ENCODE assay signal across 8 cellular contexts in the genomic region with DNA sequence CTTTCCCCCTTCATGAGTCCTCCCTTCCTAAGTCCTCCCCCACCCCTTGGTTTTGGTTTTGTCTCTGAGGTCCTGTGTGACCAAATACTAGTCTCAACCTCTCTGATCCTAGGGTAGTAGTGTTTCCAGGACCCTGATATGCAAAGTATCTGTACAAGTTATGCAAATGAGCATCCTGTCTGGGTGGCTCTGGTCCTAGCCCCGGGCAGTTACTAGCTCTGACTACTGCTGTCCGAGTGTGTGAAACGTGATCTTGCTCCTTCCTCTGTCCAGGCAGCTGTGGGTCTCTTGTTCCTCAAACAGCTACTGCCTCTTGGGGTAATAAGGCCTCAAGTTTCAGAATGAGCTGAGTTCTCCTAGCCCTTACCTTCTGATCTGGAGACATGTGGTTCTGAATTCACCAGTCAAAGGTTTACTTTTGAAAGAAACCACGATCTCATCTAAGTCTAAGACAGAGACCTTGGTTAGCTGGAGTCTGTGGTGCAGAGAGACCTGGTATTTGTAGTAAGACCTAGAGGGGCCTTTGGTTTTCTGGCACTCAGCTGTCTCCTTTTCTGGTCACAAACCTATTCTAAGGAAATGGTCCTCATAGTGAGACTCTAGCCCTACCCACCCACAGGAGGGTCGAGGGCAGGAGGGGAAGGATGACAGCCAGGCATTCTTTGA. TPM values are rescaled to one million over a fixed set of nuclear protein-coding genes. Genes with fewer than 3 reads are reported as not detected.
A peak's percentile ranks its signal among the peaks of the same experiment; 100 is the strongest.
DNase-seq lines count a peak whose midpoint lies in the region; ATAC-seq and TF ChIP-seq lines count a peak whose summit lies in the region.

No MANE protein-coding gene starts in this region.

- TF ChIP-seq CTCF in OCI-LY3 (IDR thresholded peaks at IDR 0.05; ENCODE audit: low read depth, low read length), result no peak

- H4K20me1 ChIP-seq in OCI-LY3 (ENCODE audit: insufficient read depth, low read length), result no peaks in the 10 kb centered on the region

- no peak overlapping the region for H2AFZ ChIP-seq in OCI-LY3 (ENCODE audit: low read depth, low read length)

- in situ Hi-C loops in G401 (cut with HindIII; ENCODE audit: low sequenced_read_pairs), result no loop called here

- no peaks in the 10 kb centered on the region for H3K27me3 ChIP-seq in OCI-LY3 (ENCODE audit: low read depth, low read length)

- ATAC-seq in HG02885 (IDR thresholded peaks at IDR 0.05; ENCODE audit: poor library complexity, unreplicated experiment), result peak; percentile 88

- peaks cover 13% of the 10 kb centered on the region for H3K36me3 ChIP-seq in OCI-LY3 (replicated peaks; ENCODE audit: low read depth, low read length)

- peak overlapping the region; percentile 30 for H3K4me3 ChIP-seq in OCI-LY3 (ENCODE audit: low read length)

- DNase-seq in stimulated activated CD4-positive, alpha-beta T cell treated with anti-CD3 and anti-CD28 coated beads, Interleukin-4, amount 100 ng/mL, for 24 hours, result peak; percentile 29
- no peak for DNase-seq in stimulated activated CD4-positive, alpha-beta T cell treated with anti-CD3 and anti-CD28 coated beads, Interleukin-12 subunit alpha, Interleukin-12 subunit beta, amount 100 ng/mL, for 4 hours
- DNase-seq in iris pigment epithelial cell (ENCODE audit: low read depth) (peak; percentile 29), NCI-H146 (lab: John Stamatoyannopoulos, UW) (no peak), DMS114 treated with DMSO at 0.1 percent for 48 hours (lab: John Stamatoyannopoulos, UW; ENCODE audit: unreplicated experiment) (no peak), G401 (ENCODE audit: low spot score) (no peak)

- peaks cover 98% of the 10 kb centered on the region for H3K4me1 ChIP-seq in OCI-LY3 (ENCODE audit: low read length)

- H3K9me3 ChIP-seq in OCI-LY3 (ENCODE audit: insufficient read depth, low read length), result no peaks in the 10 kb centered on the region

- H3K4me2 ChIP-seq in OCI-LY3 (ENCODE audit: low read length), result peak overlapping the region; percentile 65

- H3K79me2 ChIP-seq in OCI-LY3 (ENCODE audit: low read length), result no peaks in the 10 kb centered on the region

- H3K9ac ChIP-seq in OCI-LY3 (ENCODE audit: low read length), result peak overlapping the region; percentile 82

- peak overlapping the region; percentile 95 for H3K27ac ChIP-seq in OCI-LY3 (ENCODE audit: low read length)

RNA-seq across cellular contexts. Expression of gene IL19, which starts 31.0 kb away (rescaled TPM):
- total RNA-seq in G401 (2014; rRNA removed; shearing (Covaris generic)), result not detected in 2 replicates

RNA-seq across cellular contexts. Expression of gene IL10, which starts 32.8 kb away (rescaled TPM):
- not detected in 2 replicates for total RNA-seq in G401 (2014; rRNA removed; shearing (Covaris generic))

RNA-seq across cellular contexts. Expression of gene MAPKAPK2, which starts 54.8 kb away (rescaled TPM):
- total RNA-seq in G401 (2014; rRNA removed; shearing (Covaris generic)), result 25.7 and 32.7 TPM in 2 replicates

Comparison
In these comparisons a context has a peak if more than half of its experiments do, and no peak if none do; other contexts are left out.
1. DNase-seq: peak in stimulated activated CD4-positive, alpha-beta T cell treated with anti-CD3 and anti-CD28 coated beads, Interleukin-4, amount 100 ng/mL, for 24 hours (single experiment) and iris pigment epithelial cell (single experiment); none in stimulated activated CD4-positive, alpha-beta T cell treated with anti-CD3 and anti-CD28 coated beads, Interleukin-12 subunit alpha, Interleukin-12 subunit beta, amount 100 ng/mL, for 4 hours (single experiment), NCI-H146 (single experiment), DMS114 treated with DMSO at 0.1 percent for 48 hours (single experiment) and G401 (single experiment).